In the genomic region with DNA sequence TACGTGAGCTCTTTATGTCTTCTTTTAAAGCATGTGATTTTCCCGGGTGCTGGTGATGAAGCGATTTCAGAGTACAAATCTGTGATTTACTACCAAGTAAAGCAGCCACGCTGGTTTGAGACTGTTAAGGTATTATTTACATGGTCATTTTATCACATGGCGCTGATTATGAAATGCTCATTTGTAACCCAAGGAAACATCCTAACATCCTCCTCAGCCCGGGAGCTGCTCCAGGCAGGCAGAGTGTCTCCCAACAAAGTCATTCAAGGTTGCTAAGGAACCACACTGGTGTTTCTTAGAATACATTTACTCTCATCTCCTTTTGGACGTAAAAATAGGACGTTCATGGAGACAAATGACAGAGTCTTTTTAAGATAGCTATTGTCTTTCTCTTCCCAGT, we compare ENCODE assay signal across 16 cellular contexts.
DNase-seq lines count a peak whose midpoint lies in the region; ATAC-seq and TF ChIP-seq lines count a peak whose summit lies in the region.
"Had no signal": no experiment of that assay in that cellular context is flagged by ENCODE, and none has a peak within 500 bp of the region (broad histone marks: within the 10 kb centered on the region; RNA-seq: fewer than 3 reads in every experiment).

No MANE protein-coding gene starts in this region.

- ATAC-seq in HG02571 (IDR thresholded peaks at IDR 0.05; ENCODE audit: unreplicated experiment) = no peak
- ATAC-seq: activated CD4-positive, alpha-beta T cell treated with anti-CD3 and anti-CD28 coated beads for 36 hours had no signal

- no peak for TF ChIP-seq CTCF in GM10248 (IDR thresholded peaks at IDR 0.05; ENCODE audit: control extremely low read depth, extremely low read depth, low read depth, missing control alignments)

- POLR2A ChIA-PET in GM10248 (lab: Yijun Ruan, JAX) = no interaction called here

- CTCF ChIA-PET in GM10248 (lab: Yijun Ruan, JAX) = interaction anchor here (1.5 kb wide), 1 partner anchor 8 kb away, joined by 5 read pairs; no protein-coding TSS in a partner anchor

- peak; percentile 78 for DNase-seq in GM04504 (ENCODE audit: low read depth)
- DNase-seq in fibroblast of gingiva (ENCODE audit: low read depth) = peak; percentile 70
- DNase-seq in midbrain (lab: John Stamatoyannopoulos, UW) = peak; percentile 43
- peak; percentile 38 for DNase-seq in superior temporal gyrus (ENCODE audit: extremely low spot score)
- DNase-seq in GM10248 (ENCODE audit: extremely low spot score) = no peak
- DNase-seq in SIG-M5 (lab: John Stamatoyannopoulos, UW) = no peak
- DNase-seq in mesenteric fat pad (ENCODE audit: low spot score) = no peak
- DNase-seq: activated CD4-positive, alpha-beta T cell treated with anti-CD3 and anti-CD28 coated beads for 36 hours; activated CD8-positive, alpha-beta memory T cell treated with anti-CD3 and anti-CD28 coated beads, Interleukin-2, amount 50 U/mL, for 4 hours; activated gamma-delta T cell treated with Interleukin-2 at 50 U/mL for 16 hours; Karpas-422; NCI-H1105; NCI-H526 treated with DMSO at 0.1 percent for 48 hours; SK-N-SH; stimulated activated CD4-positive, alpha-beta T cell treated with anti-CD3 and anti-CD28 coated beads, Interleukin-4, amount 100 ng/mL, for 1 hour had no signal

Comparison
In these comparisons a context has a peak if more than half of its experiments do, and no peak if none do; other contexts are left out.
1. DNase-seq: peak in GM04504 (single experiment), fibroblast of gingiva (single experiment), midbrain (single experiment) and superior temporal gyrus (single experiment); none in GM10248 (single experiment), SIG-M5 (single experiment) and mesenteric fat pad (single experiment).